9 cellular contexts compared by ENCODE assay signal in genomic region chr10:11573497-11573896, GRCh38. TPM values are rescaled to one million over a fixed set of nuclear protein-coding genes. Genes with fewer than 3 reads are reported as not detected.
A peak's percentile ranks its signal among the peaks of the same experiment; 100 is the strongest.
DNase-seq lines count a peak whose midpoint lies in the region; ATAC-seq, FAIRE-seq and TF ChIP-seq lines count a peak whose summit lies in the region.
"Had no signal": no experiment of that assay in that cellular context is flagged by ENCODE, and none has a peak within 500 bp of the region (broad histone marks: within the 10 kb centered on the region; RNA-seq: fewer than 3 reads in every experiment).

No MANE protein-coding gene starts in this region.

- POLR2A ChIA-PET in HEK293 (lab: Yijun Ruan, JAX) (interaction anchor here (0.6 to 1.6 kb wide), 2 partner anchors 20 to 33 kb away, joined by 3 to 4 read pairs; no protein-coding TSS in a partner anchor), HepG2 (lab: Yijun Ruan, JAX) (no interaction called here)

- BruUV-seq in HepG2 (replicated peaks; lab: Mats Ljungman, UMichigan): no TSS peak

- no peak for TF ChIP-seq POLR2A in HepG2 (IDR thresholded peaks at IDR 0.05; ENCODE audit: insufficient read depth in 1 of 2, low read depth in 2 of 2, low read length in 2 of 2)

- H3K9me3 ChIP-seq in HEK293 (ENCODE audit: control insufficient read depth, insufficient read depth, low read depth, low read length) (no peaks in the 10 kb centered on the region), OCI-LY3 (ENCODE audit: insufficient read depth, low read length) (no peaks in the 10 kb centered on the region), HepG2 (ENCODE audit: low read length) (no peaks in the 10 kb centered on the region), kidney (ENCODE audit: control insufficient read depth in 1 of 2, low read length in 2 of 2) (peaks cover 0 to 4% of the 10 kb centered on the region in 2 donors)

- no peaks in the 10 kb centered on the region; a peak in 1 of 3 replicates for H3K36me3 ChIP-seq in HEK293 (ENCODE audit: control insufficient read depth in 2 of 2, insufficient read depth in 1 of 2, low read length in 2 of 2)
- H3K36me3 ChIP-seq in OCI-LY3 (replicated peaks; ENCODE audit: low read depth, low read length): no peaks in the 10 kb centered on the region
- no peaks in the 10 kb centered on the region; a peak in 1 of 5 replicates for H3K36me3 ChIP-seq in HepG2 (replicated peaks in 1 of 2; ENCODE audit: control insufficient read depth in 1 of 2, insufficient read depth in 2 of 2, low read length in 2 of 2)
- no peaks in the 10 kb centered on the region for H3K36me3 ChIP-seq in kidney (ENCODE audit: control insufficient read depth in 1 of 2, insufficient read depth in 2 of 2, low read length in 2 of 2)

- H3K9ac ChIP-seq in OCI-LY3 (ENCODE audit: low read length): no peak overlapping the region
- H3K9ac ChIP-seq in HepG2 (ENCODE audit: insufficient read depth, low read depth, low read length): no peak overlapping the region
- H3K9ac ChIP-seq in kidney (ENCODE audit: low read length in 2 of 2): no peak overlapping the region

- no peak overlapping the region for H2AFZ ChIP-seq in OCI-LY3 (ENCODE audit: low read depth, low read length)
- H2AFZ ChIP-seq in HepG2 (ENCODE audit: low read length): no peak overlapping the region

- H3K4me1 ChIP-seq in HEK293 (ENCODE audit: control insufficient read depth, insufficient read depth, low read length) (no peaks in the 10 kb centered on the region), OCI-LY3 (ENCODE audit: low read length) (peaks cover 15% of the 10 kb centered on the region), HepG2 (ENCODE audit: insufficient read depth, low read length) (peaks cover 19% of the 10 kb centered on the region), kidney (ENCODE audit: control insufficient read depth in 1 of 2, insufficient read depth in 1 of 2, low read depth in 1 of 2, low read length in 2 of 2) (peaks cover 0 to 5% of the 10 kb centered on the region in 2 donors)

- no peaks in the 10 kb centered on the region for H3K27me3 ChIP-seq in OCI-LY3 (ENCODE audit: low read depth, low read length)
- H3K27me3 ChIP-seq in HepG2 (ENCODE audit: control insufficient read depth in 1 of 2, insufficient read depth in 2 of 2, low read length in 2 of 2): no peaks in the 10 kb centered on the region

- no peak overlapping the region for H3K4me3 ChIP-seq in HEK293 (ENCODE audit: low read depth, low read length)
- peak overlapping the region; percentile 9; the same call in 1 of the 2 replicates for H3K4me3 ChIP-seq in OCI-LY3 (ENCODE audit: low read length)
- H3K4me3 ChIP-seq in HepG2 (replicated peaks in 1 of 3; ENCODE audit: insufficient read depth in 1 of 3, low read depth in 2 of 3, low read length in 3 of 3): no peak overlapping the region
- no peak overlapping the region for H3K4me3 ChIP-seq in kidney (ENCODE audit: low read length in 2 of 2)

- ATAC-seq in HepG2: no peak

- no peak for FAIRE-seq in HepG2 (lab: Jason Lieb, UNC)
- no peak for FAIRE-seq in kidney (lab: Jason Lieb, UNC)

- WGBS in HepG2 (ENCODE audit: low lambda C conversion rate): 96% methylated on average over 3 of the region's 3 CpGs

- CTCF ChIA-PET in HEK293 (lab: Yijun Ruan, JAX): interaction anchor here (0.8 to 2.1 kb wide), 3 partner anchors 58 to 185 kb away, joined by 3 to 7 read pairs (median 3); no protein-coding TSS in a partner anchor
- CTCF ChIA-PET in HepG2 (lab: Yijun Ruan, JAX; ENCODE audit: low intra/inter-chr PET ratio, low total read pairs): no interaction called here

- in situ Hi-C loops in HepG2 (cut with HindIII; ENCODE audit: extremely low pct_ligation_motif_present, low pct_unique_long_range_greater_than_20kb): no loop called here

- intact Hi-C loops in HepG2 (cut with micrococcal nuclease; ENCODE audit: unreplicated experiment): no loop called here
- intact Hi-C loops in kidney (cut with DNase I): no loop called here

- DNase-seq in GF-D8 (lab: John Stamatoyannopoulos, UW) (peak; percentile 81), HepG2 (ENCODE audit: low spot score) (no peak), NCI-H526 (lab: John Stamatoyannopoulos, UW) (no peak), NCI-H2196 (lab: John Stamatoyannopoulos, UW; ENCODE audit: unreplicated experiment) (no peak), iPS-NIHi7 (ENCODE audit: extremely low spot score) (no peak), kidney (no peak)
- DNase-seq: left cardiac atrium had no signal

- TF ChIP-seq CTCF in HEK293 (tag by site-specific recombination; IDR thresholded peaks at IDR 0.05): no peak
- TF ChIP-seq CTCF in OCI-LY3 (IDR thresholded peaks at IDR 0.05; ENCODE audit: low read depth, low read length): no peak
- no peak for TF ChIP-seq CTCF in HepG2 (CRISPR knock-in tag; IDR thresholded peaks at IDR 0.05)
- no peak for TF ChIP-seq CTCF in kidney (IDR thresholded peaks at IDR 0.05; ENCODE audit: borderline replicate concordance, extremely low read depth, insufficient read depth)

- no peak for TF ChIP-seq EP300 in HepG2 (IDR thresholded peaks at IDR 0.05; ENCODE audit: low read depth in 2 of 2, low read length in 2 of 2)
- TF ChIP-seq EP300 in HepG2 (CRISPR knock-in tag; IDR thresholded peaks at IDR 0.05; ENCODE audit: borderline replicate concordance): no peak

- H3K27ac ChIP-seq in HEK293 (ENCODE audit: extremely low read depth, low read depth, low read length): no peak overlapping the region
- no peak overlapping the region for H3K27ac ChIP-seq in OCI-LY3 (ENCODE audit: low read length)
- H3K27ac ChIP-seq in HepG2 (ENCODE audit: extremely low read length, insufficient read depth, low read length): no peak overlapping the region
- H3K27ac ChIP-seq in kidney (ENCODE audit: low read depth in 2 of 2, low read length in 2 of 2): no peak overlapping the region

- peak overlapping the region; percentile 40 for H3K4me2 ChIP-seq in OCI-LY3 (ENCODE audit: low read length)
- H3K4me2 ChIP-seq in HepG2 (ENCODE audit: low read depth, low read length): no peak overlapping the region

- TF ChIP-seq RAD21 in HepG2 (CRISPR knock-in tag; IDR thresholded peaks at IDR 0.05): no peak

- H3K79me2 ChIP-seq in OCI-LY3 (ENCODE audit: low read length) (peaks cover 17% of the 10 kb centered on the region; the same call in 1 of the 2 replicates), HepG2 (ENCODE audit: insufficient read depth, low read length) (peaks cover 90% of the 10 kb centered on the region)

- H4K20me1 ChIP-seq in OCI-LY3 (ENCODE audit: insufficient read depth, low read length) (peaks cover 11% of the 10 kb centered on the region), HepG2 (ENCODE audit: insufficient read depth, low read length) (peaks cover 8% of the 10 kb centered on the region; the same call in 1 of the 2 replicates)

TF ChIP-seq in HEK293, 187 proteins besides CTCF, POLR2A, EP300 and RAD21 (continues in another document):
- TF ChIP-seq SCRT2 (tag by site-specific recombination; IDR thresholded peaks at IDR 0.05) (peak; percentile 96), IKZF3 (tag by site-specific recombination; IDR thresholded peaks at IDR 0.05) (no peak)

TF ChIP-seq in HepG2, 621 proteins besides CTCF, POLR2A, EP300 and RAD21:
- no peak for TF ChIP-seq EHMT2 (IDR thresholded peaks at IDR 0.05; ENCODE audit: borderline replicate concordance, low read depth, low read length)
- TF ChIP-seq, protein P1, sequence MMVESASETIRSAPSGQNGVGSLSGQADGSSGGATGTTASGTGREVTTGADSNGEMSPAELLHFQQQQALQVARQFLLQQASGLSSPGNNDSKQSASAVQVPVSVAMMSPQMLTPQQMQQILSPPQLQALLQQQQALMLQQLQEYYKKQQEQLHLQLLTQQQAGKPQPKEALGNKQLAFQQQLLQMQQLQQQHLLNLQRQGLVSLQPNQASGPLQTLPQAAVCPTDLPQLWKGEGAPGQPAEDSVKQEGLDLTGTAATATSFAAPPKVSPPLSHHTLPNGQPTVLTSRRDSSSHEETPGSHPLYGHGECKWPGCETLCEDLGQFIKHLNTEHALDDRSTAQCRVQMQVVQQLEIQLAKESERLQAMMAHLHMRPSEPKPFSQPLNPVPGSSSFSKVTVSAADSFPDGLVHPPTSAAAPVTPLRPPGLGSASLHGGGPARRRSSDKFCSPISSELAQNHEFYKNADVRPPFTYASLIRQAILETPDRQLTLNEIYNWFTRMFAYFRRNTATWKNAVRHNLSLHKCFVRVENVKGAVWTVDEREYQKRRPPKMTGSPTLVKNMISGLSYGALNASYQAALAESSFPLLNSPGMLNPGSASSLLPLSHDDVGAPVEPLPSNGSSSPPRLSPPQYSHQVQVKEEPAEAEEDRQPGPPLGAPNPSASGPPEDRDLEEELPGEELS (CRISPR knock-in tag; IDR thresholded peaks at IDR 0.05): no peak
- peak; percentile 45 for TF ChIP-seq RBM22 (optimal IDR thresholded peaks at IDR 0.05; ENCODE audit: low read length)

RNA-seq across cellular contexts. Expression of gene USP6NL, which starts 38.0 kb away (rescaled TPM):
- total RNA-seq in HepG2 (2016; rRNA removed; fragmentation: Illumina TruSeq; extraction: Trizol) (22.9 and 26.2 TPM in 2 replicates), kidney (17.7 TPM)
- total RNA-seq in HepG2 (2016; cell fraction: cytosol; rRNA removed; fragmentation: Illumina TruSeq; extraction: Trizol; ENCODE audit: low read depth): 6.3 and 6.6 TPM in 2 replicates
- total RNA-seq in HepG2 (2016; cell fraction: insoluble cytoplasmic fraction; rRNA removed; fragmentation: Illumina TruSeq; extraction: Trizol): 22.4 and 23.0 TPM in 2 replicates
- 19.5 and 20.2 TPM in 2 replicates for total RNA-seq in HepG2 (2016; cell fraction: membrane; rRNA removed; fragmentation: Illumina TruSeq; extraction: Trizol)
- 24.0 and 25.4 TPM in 2 replicates for total RNA-seq in HepG2 (2016; cell fraction: nucleus; rRNA removed; fragmentation: Illumina TruSeq; extraction: Trizol)
- polyA plus RNA-seq in HepG2 (2011; rRNA removed) (10.0 and 10.5 TPM in 2 replicates), kidney (ENCODE audit: insufficient read depth, low read depth, low replicate concordance) (4.5 TPM)
- 7.8 and 8.5 TPM in 2 replicates for polyA plus RNA-seq in HepG2 (2011; cell fraction: cytosol; rRNA removed)
- polyA plus RNA-seq in HepG2 (2011; cell fraction: nucleus; rRNA removed): 9.9 and 11.7 TPM in 2 replicates
- 11.7 and 11.8 TPM in 2 replicates for polyA plus RNA-seq in HepG2 (2012)
- 6.4 and 6.6 TPM in 2 replicates for polyA plus RNA-seq in HepG2 (2016; cell fraction: cytosol; fragmentation: Illumina TruSeq; extraction: Trizol; ENCODE audit: low read depth)
- 21.5 and 23.7 TPM in 2 replicates for polyA plus RNA-seq in HepG2 (2016; cell fraction: insoluble cytoplasmic fraction; fragmentation: Illumina TruSeq; extraction: Trizol; ENCODE audit: low read depth)
- 14.7 and 15.3 TPM in 2 replicates for polyA plus RNA-seq in HepG2 (2016; cell fraction: membrane; fragmentation: Illumina TruSeq; extraction: Trizol; ENCODE audit: low read depth)
- 17.9 and 18.1 TPM in 2 replicates for polyA plus RNA-seq in HepG2 (2016; cell fraction: nucleus; fragmentation: Illumina TruSeq; extraction: Trizol; ENCODE audit: insufficient read depth, low read depth)
- 7.3 and 18.7 TPM in 2 replicates for polyA minus RNA-seq in HepG2 (2011; rRNA and poly(A)+ RNA removed; ENCODE audit: low replicate concordance)
- 10.2 and 11.8 TPM in 2 replicates for polyA minus RNA-seq in HepG2 (2011; cell fraction: cytosol; rRNA and poly(A)+ RNA removed)
- polyA minus RNA-seq in HepG2 (2011; cell fraction: nucleus; rRNA and poly(A)+ RNA removed): 45.0 and 45.6 TPM in 2 replicates
